In genomic region chr1:16970132-16970910, GRCh38 we compare ENCODE assay signal across 23 cellular contexts. TPM values are rescaled to one million over a fixed set of nuclear protein-coding genes. Genes with fewer than 3 reads are reported as not detected.
"Had no signal": no experiment of that assay in that cellular context is flagged by ENCODE, and none has a peak within 500 bp of the region (broad histone marks: within the 10 kb centered on the region; RNA-seq: fewer than 3 reads in every experiment).

No MANE protein-coding gene starts in this region.

- H3K27ac Mint-ChIP-seq: activated CD4-positive, alpha-beta T cell treated with anti-CD3 and anti-CD28 coated beads, Interleukin-2, amount 10 ng/mL, durations not matched to agents 7 days and 5 days; activated naive CD4-positive, alpha-beta T cell treated with anti-CD3 and anti-CD28 coated beads, Interleukin-2, amount 10 ng/mL, durations not matched to agents 7 days and 5 days; activated naive CD8-positive, alpha-beta T cell; activated naive CD8-positive, alpha-beta T cell treated with anti-CD3 and anti-CD28 coated beads, Interleukin-2, amount 50 U/mL, for 24 hours; T-cell had no signal

- ATAC-seq: activated naive CD8-positive, alpha-beta T cell treated with anti-CD3 and anti-CD28 coated beads, Interleukin-2, amount 50 U/mL, for 24 hours; Right ventricle myocardium inferior; T-cell had no signal

- H3K4me2 ChIP-seq: PC-9 had no signal

- H3K4me3 Mint-ChIP-seq: activated CD4-positive, alpha-beta T cell treated with anti-CD3 and anti-CD28 coated beads, Interleukin-2, amount 10 ng/mL, durations not matched to agents 7 days and 5 days; activated naive CD4-positive, alpha-beta T cell treated with anti-CD3 and anti-CD28 coated beads, Interleukin-2, amount 10 ng/mL, durations not matched to agents 7 days and 5 days; activated naive CD8-positive, alpha-beta T cell; activated naive CD8-positive, alpha-beta T cell treated with anti-CD3 and anti-CD28 coated beads, Interleukin-2, amount 50 U/mL, for 24 hours; T-cell had no signal

- H3K36me3 Mint-ChIP-seq: activated naive CD4-positive, alpha-beta T cell treated with anti-CD3 and anti-CD28 coated beads, Interleukin-2, amount 10 ng/mL, durations not matched to agents 7 days and 5 days had no signal

- H3K27me3 ChIP-seq: brain microvascular endothelial cell had no signal

- DNase-seq: activated CD4-positive, alpha-beta T cell treated with anti-CD3 and anti-CD28 coated beads, Interleukin-2, amount 10 ng/mL, durations not matched to agents 7 days and 5 days; activated CD4-positive, alpha-beta T cell treated with anti-CD3 and anti-CD28 coated beads, Interleukin-2, amount 50 U/mL, for 48 hours; activated CD4-positive, CD25-positive, alpha-beta regulatory T cell; activated CD8-positive, alpha-beta memory T cell treated with anti-CD3 and anti-CD28 coated beads, Interleukin-2, amount 50 U/mL, for 48 hours; activated effector memory CD4-positive, alpha-beta T cell treated with Interleukin-2 at 50 U/mL for 16 hours; activated naive CD4-positive, alpha-beta T cell treated with anti-CD3 and anti-CD28 coated beads, Interleukin-2, amount 10 ng/mL, durations not matched to agents 7 days and 5 days; activated naive CD8-positive, alpha-beta T cell treated with anti-CD3 and anti-CD28 coated beads, Interleukin-2, amount 50 U/mL, for 24 hours; activated T-cell treated with anti-CD3 and anti-CD28 coated beads, Interleukin-2, amount 50 U/mL, for 48 hours; anterior cingulate cortex; brain microvascular endothelial cell; central memory CD4-positive, alpha-beta T cell; NCI-H2171; NCI-H526; NCI-H748 treated with DMSO at 0.1 percent for 48 hours; NK-92 treated with Interleukin-12 subunit alpha and Interleukin-12 subunit beta, amount 100 ng/mL, for 24 hours; PC-9; SIG-M5; T-cell; T-helper 2 cell; T-helper 9 cell had no signal

- H3K27ac ChIP-seq: brain microvascular endothelial cell, PC-9, VCaP had no signal

- H2AFZ ChIP-seq: PC-9 had no signal

- H3K4me1 Mint-ChIP-seq: activated CD4-positive, alpha-beta T cell treated with anti-CD3 and anti-CD28 coated beads, Interleukin-2, amount 10 ng/mL, durations not matched to agents 7 days and 5 days; activated naive CD4-positive, alpha-beta T cell treated with anti-CD3 and anti-CD28 coated beads, Interleukin-2, amount 10 ng/mL, durations not matched to agents 7 days and 5 days; activated naive CD8-positive, alpha-beta T cell treated with anti-CD3 and anti-CD28 coated beads, Interleukin-2, amount 50 U/mL, for 24 hours had no signal

- H3K4me3 ChIP-seq: PC-9 had no signal

- H3K27me3 Mint-ChIP-seq: activated CD4-positive, alpha-beta T cell treated with anti-CD3 and anti-CD28 coated beads, Interleukin-2, amount 10 ng/mL, durations not matched to agents 7 days and 5 days; activated naive CD4-positive, alpha-beta T cell treated with anti-CD3 and anti-CD28 coated beads, Interleukin-2, amount 10 ng/mL, durations not matched to agents 7 days and 5 days; activated naive CD8-positive, alpha-beta T cell; activated naive CD8-positive, alpha-beta T cell treated with anti-CD3 and anti-CD28 coated beads, Interleukin-2, amount 50 U/mL, for 24 hours; T-cell had no signal

RNA-seq across cellular contexts. Expression of gene MFAP2, which starts 10.1 kb away (rescaled TPM):
- total RNA-seq: activated CD4-positive, alpha-beta T cell treated with anti-CD3 and anti-CD28 coated beads, Interleukin-2, amount 10 ng/mL, durations not matched to agents 7 days and 5 days; T-cell had no signal
